ENCODE assay signal across 24 cellular contexts in genomic region chr15:85531083-85531482, GRCh38.
A peak's percentile ranks its signal among the peaks of the same experiment; 100 is the strongest.
DNase-seq lines count a peak whose midpoint lies in the region; ATAC-seq and TF ChIP-seq lines count a peak whose summit lies in the region.
"Had no signal": no experiment of that assay in that cellular context is flagged by ENCODE, and none has a peak within 500 bp of the region (broad histone marks: within the 10 kb centered on the region; RNA-seq: fewer than 3 reads in every experiment).

No MANE protein-coding gene starts in this region.

- no peaks in the 10 kb centered on the region for H3K9me3 Mint-ChIP-seq in CD4-positive, CD25-positive, alpha-beta regulatory T cell
- no peaks in the 10 kb centered on the region for H3K9me3 Mint-ChIP-seq in IgD-negative memory B cell
- H3K9me3 Mint-ChIP-seq in endodermal cell: no peaks in the 10 kb centered on the region
- H3K9me3 Mint-ChIP-seq: activated CD4-positive, alpha-beta memory T cell treated with anti-CD3 and anti-CD28 coated beads for 36 hours; stimulated activated naive CD8-positive, alpha-beta T cell treated with anti-CD3 and anti-CD28 coated beads, Interleukin-15, Interleukin-2, amounts not matched to agents 100 ng/mL and 50 ng/mL, for 24 hours had no signal

- H3K4me3 ChIP-seq in CD4-positive, CD25-positive, alpha-beta regulatory T cell (ENCODE audit: low read depth, low read length): no peak overlapping the region
- H3K4me3 ChIP-seq in endodermal cell (ENCODE audit: low read length): no peak overlapping the region
- H3K4me3 ChIP-seq: dorsolateral prefrontal cortex, gastrocnemius medialis, SK-N-MC, smooth muscle cell, thyroid gland had no signal

- no peak overlapping the region for H3K9ac ChIP-seq in endodermal cell (ENCODE audit: extremely low read depth, low read length, poor library complexity, severe bottlenecking)

- H3K9me3 ChIP-seq in CD4-positive, CD25-positive, alpha-beta regulatory T cell (ENCODE audit: control insufficient read depth in 2 of 2, low read length in 2 of 2): no peaks in the 10 kb centered on the region
- no peaks in the 10 kb centered on the region for H3K9me3 ChIP-seq in endodermal cell (ENCODE audit: control insufficient read depth, low read length)
- H3K9me3 ChIP-seq: Caco-2, gastrocnemius medialis, thyroid gland had no signal

- no peaks in the 10 kb centered on the region for H3K27me3 ChIP-seq in CD4-positive, CD25-positive, alpha-beta regulatory T cell (ENCODE audit: control insufficient read depth, insufficient read depth, low read length)
- H3K27me3 ChIP-seq in endodermal cell (ENCODE audit: control insufficient read depth, insufficient read depth, low read length, poor library complexity, severe bottlenecking): no peaks in the 10 kb centered on the region
- H3K27me3 ChIP-seq: dorsolateral prefrontal cortex, gastrocnemius medialis, thyroid gland had no signal

- no peak overlapping the region for H3K4me3 Mint-ChIP-seq in CD4-positive, CD25-positive, alpha-beta regulatory T cell
- no peak overlapping the region for H3K4me3 Mint-ChIP-seq in IgD-negative memory B cell
- H3K4me3 Mint-ChIP-seq in endodermal cell: no peak overlapping the region
- H3K4me3 Mint-ChIP-seq: activated CD4-positive, alpha-beta memory T cell treated with anti-CD3 and anti-CD28 coated beads for 36 hours; stimulated activated naive CD8-positive, alpha-beta T cell treated with anti-CD3 and anti-CD28 coated beads, Interleukin-15, Interleukin-2, amounts not matched to agents 100 ng/mL and 50 ng/mL, for 24 hours had no signal

- no peak for ATAC-seq in CD4-positive, CD25-positive, alpha-beta regulatory T cell (ENCODE audit: low read depth in 2 of 2)
- ATAC-seq in omental fat pad (ENCODE audit: low FRiP score): peak; percentile 83
- no peak for ATAC-seq in HG02884 (IDR thresholded peaks at IDR 0.05; ENCODE audit: unreplicated experiment)
- ATAC-seq in GM18868 (IDR thresholded peaks at IDR 0.05; ENCODE audit: unreplicated experiment): no peak
- ATAC-seq: gastrocnemius medialis had no signal

- peaks cover 11% of the 10 kb centered on the region for H3K36me3 ChIP-seq in CD4-positive, CD25-positive, alpha-beta regulatory T cell (ENCODE audit: control insufficient read depth, insufficient read depth, low read length)
- H3K36me3 ChIP-seq in endodermal cell (ENCODE audit: control insufficient read depth, insufficient read depth, low read length): peaks cover 90% of the 10 kb centered on the region
- H3K36me3 ChIP-seq: thyroid gland had no signal

- peaks cover 26 to 56% (median 38%) of the 10 kb centered on the region in 4 donors for H3K4me1 Mint-ChIP-seq in CD4-positive, CD25-positive, alpha-beta regulatory T cell
- H3K4me1 Mint-ChIP-seq in IgD-negative memory B cell (peaks cover 60 to 74% (median 63%) of the 10 kb centered on the region in 3 donors), endodermal cell (peaks cover 19% of the 10 kb centered on the region)

- peaks cover 49% of the 10 kb centered on the region for H3K36me3 Mint-ChIP-seq in CD4-positive, CD25-positive, alpha-beta regulatory T cell
- peaks cover 16% of the 10 kb centered on the region for H3K36me3 Mint-ChIP-seq in IgD-negative memory B cell
- H3K36me3 Mint-ChIP-seq in endodermal cell (ENCODE audit: low read depth): peaks cover 40% of the 10 kb centered on the region

- peaks cover 14% of the 10 kb centered on the region for H3K4me1 ChIP-seq in CD4-positive, CD25-positive, alpha-beta regulatory T cell (ENCODE audit: control insufficient read depth, insufficient read depth, low read length, poor library complexity, severe bottlenecking)
- H3K4me1 ChIP-seq in endodermal cell (ENCODE audit: control insufficient read depth, insufficient read depth, low read length): no peaks in the 10 kb centered on the region
- H3K4me1 ChIP-seq: Caco-2 had no signal

- no peaks in the 10 kb centered on the region for H3K27me3 Mint-ChIP-seq in CD4-positive, CD25-positive, alpha-beta regulatory T cell
- no peaks in the 10 kb centered on the region for H3K27me3 Mint-ChIP-seq in IgD-negative memory B cell
- no peaks in the 10 kb centered on the region for H3K27me3 Mint-ChIP-seq in endodermal cell (ENCODE audit: insufficient read depth)
- H3K27me3 Mint-ChIP-seq: activated CD4-positive, alpha-beta memory T cell treated with anti-CD3 and anti-CD28 coated beads for 36 hours; stimulated activated naive CD8-positive, alpha-beta T cell treated with anti-CD3 and anti-CD28 coated beads, Interleukin-15, Interleukin-2, amounts not matched to agents 100 ng/mL and 50 ng/mL, for 24 hours had no signal

- no peak for DNase-seq in CD4-positive, CD25-positive, alpha-beta regulatory T cell
- DNase-seq in endodermal cell (no peak), omental fat pad (ENCODE audit: low spot score) (no peak), KG1 (lab: John Stamatoyannopoulos, UW) (no peak)
- DNase-seq: activated CD4-positive, alpha-beta memory T cell treated with anti-CD3 and anti-CD28 coated beads for 36 hours; activated naive CD4-positive, alpha-beta T cell treated with anti-CD3 and anti-CD28 coated beads, Interleukin-2, amount 50 U/mL, for 16 hours; AML-193; Caco-2; DMS79 treated with DMSO at 0.1 percent for 48 hours; dorsolateral prefrontal cortex; gastrocnemius medialis; hippocampal formation; NCI-H146; NCI-H69; T-helper 2 cell; thyroid gland had no signal

- TF ChIP-seq CTCF in endodermal cell (conservative IDR thresholded peaks at IDR 0.05): no peak
- no peak for TF ChIP-seq CTCF in omental fat pad (IDR thresholded peaks at IDR 0.05)

- peak overlapping the region in 2 of 3 donors; percentile 9 to 13 for H3K27ac Mint-ChIP-seq in CD4-positive, CD25-positive, alpha-beta regulatory T cell
- peak overlapping the region in 2 of 3 donors; percentile 14 to 96 for H3K27ac Mint-ChIP-seq in IgD-negative memory B cell
- peak overlapping the region; percentile 4 for H3K27ac Mint-ChIP-seq in endodermal cell
- H3K27ac Mint-ChIP-seq: activated CD4-positive, alpha-beta memory T cell treated with anti-CD3 and anti-CD28 coated beads for 36 hours had no signal

- H3K27ac ChIP-seq in CD4-positive, CD25-positive, alpha-beta regulatory T cell (ENCODE audit: insufficient read depth, low read length, poor library complexity, severe bottlenecking): no peak overlapping the region
- no peak overlapping the region for H3K27ac ChIP-seq in endodermal cell (ENCODE audit: low read depth, low read length)
- H3K27ac ChIP-seq: dorsolateral prefrontal cortex, epithelial cell of prostate, gastrocnemius medialis, RWPE1, SK-N-MC had no signal

- 95% methylated on average over 4 of the region's 4 CpGs; no CpG with 5 or more reads in 1 of the 2 experiments for WGBS in endodermal cell (ENCODE audit: insufficient coverage in 1 of 2, insufficient read length in 1 of 2), 2 experiments

Comparison
In these comparisons a context has a peak if more than half of its experiments do, and no peak if none do; other contexts are left out.
1. H3K27ac Mint-ChIP-seq: peak in every context shown above with its lines; median percentile 55 in IgD-negative memory B cell; 11 in CD4-positive, CD25-positive, alpha-beta regulatory T cell; 4 in endodermal cell.